15 cellular contexts compared by ENCODE assay signal in genomic region chr2:224716201-224716600, GRCh38. TPM values are rescaled to one million over a fixed set of nuclear protein-coding genes. Genes with fewer than 3 reads are reported as not detected.
DNase-seq lines count a peak whose midpoint lies in the region; ATAC-seq and TF ChIP-seq lines count a peak whose summit lies in the region.
"Had no signal": no experiment of that assay in that cellular context is flagged by ENCODE, and none has a peak within 500 bp of the region (broad histone marks: within the 10 kb centered on the region; RNA-seq: fewer than 3 reads in every experiment).

Gene CCDC195 (minus strand): TSS chr2:224716365. CDS start chr2:224716365, 0 bp downstream.

- ATAC-seq in gastrocnemius medialis: peak; percentile 53 to 82

- no peaks in the 10 kb centered on the region for H3K79me2 ChIP-seq in hepatocyte

- peaks cover 9% of the 10 kb centered on the region for H3K27me3 Mint-ChIP-seq in activated T-cell treated with anti-CD3 and anti-CD28 coated beads, Interleukin-2, amount 50 U/mL, for 24 hours
- H3K27me3 Mint-ChIP-seq in endodermal cell (ENCODE audit: insufficient read depth): no peaks in the 10 kb centered on the region

- H3K9me2 ChIP-seq in hepatocyte (replicated peaks; ENCODE audit: insufficient read depth): no peaks in the 10 kb centered on the region

- WGBS in hepatocyte (ENCODE audit: low lambda C conversion rate, missing lambda C conversion rate): 76% methylated on average over 5 of the region's 5 CpGs
- 91 to 96% methylated on average over 3 to 5 of the region's 5 CpGs for WGBS in endodermal cell (ENCODE audit: insufficient coverage in 1 of 2, insufficient read length in 1 of 2), 2 experiments

- no peak within 1 kb of the TSS for H3K4me3 Mint-ChIP-seq in activated T-cell treated with anti-CD3 and anti-CD28 coated beads, Interleukin-2, amount 50 U/mL, for 24 hours
- H3K4me3 Mint-ChIP-seq in endodermal cell: no peak within 1 kb of the TSS
- H3K4me3 Mint-ChIP-seq: CD8-positive, alpha-beta memory T cell had no signal

- H3K9me3 ChIP-seq in hepatocyte (ENCODE audit: low read depth) (no peaks in the 10 kb centered on the region), gastrocnemius medialis (no peaks in the 10 kb centered on the region), endodermal cell (ENCODE audit: control insufficient read depth, low read length) (no peaks in the 10 kb centered on the region)
- H3K9me3 ChIP-seq: Caco-2 had no signal

- H3K36me3 Mint-ChIP-seq in activated T-cell treated with anti-CD3 and anti-CD28 coated beads, Interleukin-2, amount 50 U/mL, for 24 hours (ENCODE audit: low read depth): no peaks in the 10 kb centered on the region
- no peaks in the 10 kb centered on the region for H3K36me3 Mint-ChIP-seq in endodermal cell (ENCODE audit: low read depth)
- H3K36me3 Mint-ChIP-seq: CD8-positive, alpha-beta memory T cell had no signal

- no peak within 1 kb of the TSS for H3K27ac Mint-ChIP-seq in activated T-cell treated with anti-CD3 and anti-CD28 coated beads, Interleukin-2, amount 50 U/mL, for 24 hours
- no peak within 1 kb of the TSS for H3K27ac Mint-ChIP-seq in endodermal cell
- H3K27ac Mint-ChIP-seq: CD8-positive, alpha-beta memory T cell had no signal

- intact Hi-C loops in gastrocnemius medialis (cut with DNase I; ENCODE audit: low total_unique reads): no loop called here

- in situ Hi-C loops in gastrocnemius medialis (cut with MboI; ENCODE audit: low sequenced_read_pairs in 4 of 4): no loop called here

- H3K4me1 Mint-ChIP-seq in activated T-cell treated with anti-CD3 and anti-CD28 coated beads, Interleukin-2, amount 50 U/mL, for 24 hours (ENCODE audit: low read depth): no peaks in the 10 kb centered on the region
- H3K4me1 Mint-ChIP-seq in endodermal cell: no peaks in the 10 kb centered on the region
- H3K4me1 Mint-ChIP-seq: CD8-positive, alpha-beta memory T cell had no signal

- no peak for TF ChIP-seq POLR2A in gastrocnemius medialis (IDR thresholded peaks at IDR 0.05)

- H3K27me3 ChIP-seq in hepatocyte (no peaks in the 10 kb centered on the region), gastrocnemius medialis (no peaks in the 10 kb centered on the region), endodermal cell (ENCODE audit: control insufficient read depth, insufficient read depth, low read length, poor library complexity, severe bottlenecking) (no peaks in the 10 kb centered on the region)
- H3K27me3 ChIP-seq: BLaER1 had no signal

- H3K9ac ChIP-seq in endodermal cell (ENCODE audit: extremely low read depth, low read length, poor library complexity, severe bottlenecking): no peak within 1 kb of the TSS
- H3K9ac ChIP-seq: BLaER1, GM23248 had no signal

- H3K4me1 ChIP-seq in hepatocyte (ENCODE audit: insufficient read depth): no peaks in the 10 kb centered on the region
- peaks cover 6 to 10% of the 10 kb centered on the region in 2 donors for H3K4me1 ChIP-seq in gastrocnemius medialis
- H3K4me1 ChIP-seq in endodermal cell (ENCODE audit: control insufficient read depth, insufficient read depth, low read length): no peaks in the 10 kb centered on the region
- H3K4me1 ChIP-seq: BLaER1, Caco-2 had no signal

- H3K4me3 ChIP-seq in hepatocyte: no peak within 1 kb of the TSS
- no peak within 1 kb of the TSS for H3K4me3 ChIP-seq in gastrocnemius medialis
- no peak within 1 kb of the TSS for H3K4me3 ChIP-seq in endodermal cell (ENCODE audit: low read length)
- H3K4me3 ChIP-seq: BLaER1, GM23248 had no signal

- H3K36me3 ChIP-seq in hepatocyte (replicated peaks; ENCODE audit: insufficient read depth, low read depth): no peaks in the 10 kb centered on the region
- no peaks in the 10 kb centered on the region for H3K36me3 ChIP-seq in gastrocnemius medialis
- no peaks in the 10 kb centered on the region for H3K36me3 ChIP-seq in endodermal cell (ENCODE audit: control insufficient read depth, insufficient read depth, low read length)
- H3K36me3 ChIP-seq: BLaER1 had no signal

- H3K4me2 ChIP-seq in hepatocyte: peak within 1 kb of the TSS; percentile 1
- H3K4me2 ChIP-seq: BLaER1 had no signal

- no peak within 1 kb of the TSS for H2AFZ ChIP-seq in hepatocyte
- H2AFZ ChIP-seq: GM23248 had no signal

- peaks cover 3% of the 10 kb centered on the region for H3K9me3 Mint-ChIP-seq in activated T-cell treated with anti-CD3 and anti-CD28 coated beads, Interleukin-2, amount 50 U/mL, for 24 hours
- peaks cover 3% of the 10 kb centered on the region for H3K9me3 Mint-ChIP-seq in endodermal cell

- H3K27ac ChIP-seq in hepatocyte (no peak within 1 kb of the TSS), gastrocnemius medialis (peak within 1 kb of the TSS in 1 of 4 donors; percentile 29), endodermal cell (ENCODE audit: low read depth, low read length) (no peak within 1 kb of the TSS)
- H3K27ac ChIP-seq: 22Rv1, BLaER1, GM23248 had no signal

- no peak for TF ChIP-seq CTCF in hepatocyte (IDR thresholded peaks at IDR 0.05; ENCODE audit: poor library complexity)
- TF ChIP-seq CTCF in gastrocnemius medialis (IDR thresholded peaks at IDR 0.05 in 4 of 5, conservative IDR thresholded peaks at IDR 0.05 in 1 of 5): no peak
- no peak for TF ChIP-seq CTCF in endodermal cell (conservative IDR thresholded peaks at IDR 0.05)

- H4K20me1 ChIP-seq in hepatocyte (ENCODE audit: insufficient read depth, poor library complexity, severe bottlenecking): no peaks in the 10 kb centered on the region
- H4K20me1 ChIP-seq: BLaER1 had no signal

- DNase-seq in DMS53 (lab: John Stamatoyannopoulos, UW) (peak; percentile 9), DMS53 treated with DMSO at 0.1 percent for 48 hours (lab: John Stamatoyannopoulos, UW; ENCODE audit: unreplicated experiment) (no peak), NCI-H2196 (lab: John Stamatoyannopoulos, UW; ENCODE audit: unreplicated experiment) (peak; percentile 21), hepatocyte (ENCODE audit: low spot score) (no peak), gastrocnemius medialis (peak in 1 of 2 donors; percentile 7), endodermal cell (no peak)
- no peak for DNase-seq in activated T-cell treated with anti-CD3 and anti-CD28 coated beads, Interleukin-2, amount 50 U/mL, for 24 hours
- DNase-seq: AML-193; Caco-2; CD8-positive, alpha-beta memory T cell; GM23248; H7 had no signal

RNA-seq across cellular contexts. Expression of gene CCDC195, which starts in this region (rescaled TPM):
- total RNA-seq in hepatocyte: not detected in 2 replicates
- not detected in 2 replicates for polyA plus RNA-seq in hepatocyte
- not detected for total RNA-seq in gastrocnemius medialis
- not detected for total RNA-seq in endodermal cell
- not detected for polyA plus RNA-seq in endodermal cell (2013, experiment 1 of 2)
- not detected for polyA plus RNA-seq in endodermal cell (2013, experiment 2 of 2)
- total RNA-seq: Caco-2; CD8-positive, alpha-beta memory T cell; Daoy; GM23248; H7 had no signal
- polyA plus RNA-seq: CD8-positive, alpha-beta memory T cell; GM23248 had no signal

Comparison
In these comparisons a context has a peak if more than half of its experiments do, and no peak if none do; other contexts are left out.
1. DNase-seq: peak in DMS53 (single experiment) and NCI-H2196 (single experiment); none in DMS53 treated with DMSO at 0.1 percent for 48 hours (single experiment), hepatocyte (single experiment), activated T-cell treated with anti-CD3 and anti-CD28 coated beads, Interleukin-2, amount 50 U/mL, for 24 hours (single experiment) and endodermal cell (single experiment).
2. Peak in ATAC-seq in gastrocnemius medialis; RNA of the gene not detected or under 1 TPM.